Comparison of ENCODE assay signal across 17 cellular contexts in the genomic region with DNA sequence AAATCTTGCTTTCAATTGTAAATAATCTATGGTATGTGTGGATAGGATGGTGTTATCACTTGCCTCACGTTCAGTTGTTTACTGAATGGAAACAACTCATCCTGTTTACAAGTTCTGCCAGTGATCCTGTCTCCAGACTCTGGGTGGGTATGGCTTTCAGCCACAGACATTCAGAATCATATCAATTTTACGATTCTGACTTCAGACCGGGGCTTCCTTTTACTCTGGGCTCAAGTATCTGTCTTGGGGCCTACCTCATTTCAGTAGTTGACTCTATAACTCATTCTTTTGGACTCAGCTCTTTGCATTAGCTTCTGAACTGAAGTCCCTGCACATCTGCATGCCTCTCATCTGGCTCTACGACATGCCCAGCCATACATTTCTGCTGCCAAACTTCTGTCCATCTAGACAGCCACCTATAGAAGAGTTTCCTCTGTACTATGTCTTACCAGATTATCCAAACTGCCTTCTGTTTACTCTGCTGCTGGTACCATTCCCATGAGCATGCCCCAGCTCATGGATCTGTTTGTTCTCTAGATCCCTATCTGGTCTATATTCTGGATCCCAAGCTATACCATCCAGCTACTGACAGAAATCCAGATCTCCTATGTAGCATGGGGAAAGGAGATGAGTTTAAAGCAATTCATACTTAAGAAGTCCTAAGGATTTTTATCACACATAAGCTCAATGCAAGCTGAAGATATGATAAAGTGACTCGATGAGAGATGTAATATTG. TPM values are rescaled to one million over a fixed set of nuclear protein-coding genes. Genes with fewer than 3 reads are reported as not detected.
A peak's percentile ranks its signal among the peaks of the same experiment; 100 is the strongest.
DNase-seq lines count a peak whose midpoint lies in the region; ATAC-seq and TF ChIP-seq lines count a peak whose summit lies in the region.
"Had no signal": no experiment of that assay in that cellular context is flagged by ENCODE, and none has a peak within 500 bp of the region (broad histone marks: within the 10 kb centered on the region; RNA-seq: fewer than 3 reads in every experiment).

No MANE protein-coding gene starts in this region.

- peak; percentile 40 for DNase-seq in activated naive CD4-positive, alpha-beta T cell treated with anti-CD3 and anti-CD28 coated beads, Interleukin-2, amount 10 ng/mL, durations not matched to agents 7 days and 5 days
- no peak for DNase-seq in activated naive CD4-positive, alpha-beta T cell treated with anti-CD3 and anti-CD28 coated beads, Interleukin-2, amount 50 U/mL, for 16 hours
- no peak for DNase-seq in activated naive CD8-positive, alpha-beta T cell treated with anti-CD3 and anti-CD28 coated beads, Interleukin-2, amount 10 ng/mL, durations not matched to agents 7 days and 5 days
- no peak for DNase-seq in stimulated activated naive CD8-positive, alpha-beta T cell treated with anti-CD3 and anti-CD28 coated beads, Interleukin-15, Interleukin-2, amounts not matched to agents 100 U/mL and 50 U/mL, for 24 hours
- DNase-seq in osteocyte (ENCODE audit: extremely low spot score, unreplicated experiment) (no peak), esophagus squamous epithelium (lab: John Stamatoyannopoulos, UW) (no peak), osteoblast (ENCODE audit: insufficient read length, low spot score, missing footprints) (no peak)
- DNase-seq: foreskin fibroblast, lower lobe of right lung, MG63, NCI-H2029, NCI-H524 treated with DMSO at 0.1 percent for 48 hours, PC-3, right cardiac atrium had no signal

- peak overlapping the region; percentile 22 for H3K4me3 Mint-ChIP-seq in activated naive CD4-positive, alpha-beta T cell treated with anti-CD3 and anti-CD28 coated beads, Interleukin-2, amount 10 ng/mL, durations not matched to agents 7 days and 5 days
- H3K4me3 Mint-ChIP-seq in activated naive CD8-positive, alpha-beta T cell treated with anti-CD3 and anti-CD28 coated beads, Interleukin-2, amount 10 ng/mL, durations not matched to agents 7 days and 5 days, result peak overlapping the region; percentile 37
- H3K4me3 Mint-ChIP-seq in osteocyte (ENCODE audit: unreplicated experiment), result no peak overlapping the region
- H3K4me3 Mint-ChIP-seq: neural crest cell had no signal

- CTCF ChIA-PET in activated naive CD4-positive, alpha-beta T cell treated with anti-CD3 and anti-CD28 coated beads, Interleukin-2, amount 10 ng/mL, durations not matched to agents 7 days and 5 days (lab: Charles Lee), result interaction anchor here (1.2 to 1.3 kb wide), 2 partner anchors 35 to 75 kb away, joined by 4 read pairs; a partner anchor contains a TSS

- no peaks in the 10 kb centered on the region for H3K36me3 ChIP-seq in esophagus squamous epithelium
- H3K36me3 ChIP-seq in osteoblast (ENCODE audit: insufficient read depth, low read length), result no peaks in the 10 kb centered on the region
- H3K36me3 ChIP-seq: cardiac muscle cell, lower lobe of right lung, MG63 had no signal

- TF ChIP-seq CTCF in osteocyte (IDR thresholded peaks at IDR 0.05) (no peak), esophagus squamous epithelium (IDR thresholded peaks at IDR 0.05) (no peak), osteoblast (IDR thresholded peaks at IDR 0.05; ENCODE audit: extremely low read depth, low read depth, low read length) (no peak)

- H4K20me1 ChIP-seq in osteoblast (ENCODE audit: insufficient read depth, low read length), result peaks cover 12% of the 10 kb centered on the region

- no peak overlapping the region for H3K4me2 ChIP-seq in osteoblast (ENCODE audit: insufficient read depth, low read length)

- H3K9me3 ChIP-seq in esophagus squamous epithelium (no peaks in the 10 kb centered on the region), osteoblast (ENCODE audit: low read depth, low read length) (no peaks in the 10 kb centered on the region)
- H3K9me3 ChIP-seq: lower lobe of right lung, MG63 had no signal

- WGBS in esophagus squamous epithelium, 2 donors, result 64 to 69% methylated on average over 5 of the region's 5 CpGs

- intact Hi-C loops in esophagus squamous epithelium (cut with DNase I), result no loop called here

- H3K36me3 Mint-ChIP-seq in activated naive CD4-positive, alpha-beta T cell treated with anti-CD3 and anti-CD28 coated beads, Interleukin-2, amount 10 ng/mL, durations not matched to agents 7 days and 5 days, result peaks cover 52% of the 10 kb centered on the region
- peaks cover 17% of the 10 kb centered on the region for H3K36me3 Mint-ChIP-seq in activated naive CD8-positive, alpha-beta T cell treated with anti-CD3 and anti-CD28 coated beads, Interleukin-2, amount 10 ng/mL, durations not matched to agents 7 days and 5 days
- H3K36me3 Mint-ChIP-seq in osteocyte (ENCODE audit: unreplicated experiment), result peaks cover 4% of the 10 kb centered on the region

- POLR2A ChIA-PET in activated naive CD8-positive, alpha-beta T cell treated with anti-CD3 and anti-CD28 coated beads, Interleukin-2, amount 10 ng/mL, durations not matched to agents 7 days and 5 days (lab: Charles Lee), result interaction anchor here (0.9 kb wide), 1 partner anchor 12 kb away, joined by 3 read pairs; no protein-coding TSS in a partner anchor

- H3K27me3 Mint-ChIP-seq in activated naive CD4-positive, alpha-beta T cell treated with anti-CD3 and anti-CD28 coated beads, Interleukin-2, amount 10 ng/mL, durations not matched to agents 7 days and 5 days, result no peaks in the 10 kb centered on the region
- H3K27me3 Mint-ChIP-seq in activated naive CD8-positive, alpha-beta T cell treated with anti-CD3 and anti-CD28 coated beads, Interleukin-2, amount 10 ng/mL, durations not matched to agents 7 days and 5 days, result no peaks in the 10 kb centered on the region
- no peaks in the 10 kb centered on the region for H3K27me3 Mint-ChIP-seq in osteocyte (ENCODE audit: unreplicated experiment)

- H3K4me3 ChIP-seq in esophagus squamous epithelium (no peak overlapping the region), osteoblast (ENCODE audit: insufficient read depth, low read length) (no peak overlapping the region)
- H3K4me3 ChIP-seq: cardiac muscle cell, lower lobe of right lung, MG63 had no signal

- H3K79me2 ChIP-seq in osteoblast (ENCODE audit: insufficient read depth, low read length), result peaks cover 69% of the 10 kb centered on the region

- no peak overlapping the region for H2AFZ ChIP-seq in osteoblast (ENCODE audit: low read length)

- H3K27ac Mint-ChIP-seq in activated naive CD4-positive, alpha-beta T cell treated with anti-CD3 and anti-CD28 coated beads, Interleukin-2, amount 10 ng/mL, durations not matched to agents 7 days and 5 days, result peak overlapping the region; percentile 84
- H3K27ac Mint-ChIP-seq in activated naive CD8-positive, alpha-beta T cell treated with anti-CD3 and anti-CD28 coated beads, Interleukin-2, amount 10 ng/mL, durations not matched to agents 7 days and 5 days, result peak overlapping the region; percentile 91
- H3K27ac Mint-ChIP-seq in osteocyte (ENCODE audit: unreplicated experiment), result no peak overlapping the region

- ATAC-seq in HG03432 (IDR thresholded peaks at IDR 0.05; ENCODE audit: unreplicated experiment), result peak; percentile 27
- peak; percentile 17 for ATAC-seq in activated naive CD8-positive, alpha-beta T cell treated with anti-CD3 and anti-CD28 coated beads, Interleukin-2, amount 10 ng/mL, durations not matched to agents 7 days and 5 days (ENCODE audit: low read depth)
- peak; percentile 32 for ATAC-seq in stimulated activated naive CD8-positive, alpha-beta T cell treated with anti-CD3 and anti-CD28 coated beads, Interleukin-15, Interleukin-2, amounts not matched to agents 100 U/mL and 50 U/mL, for 24 hours
- ATAC-seq: lower lobe of right lung, PC-3, right cardiac atrium had no signal

- peaks cover 0 to 44% (median 13%) of the 10 kb centered on the region in 3 donors for H3K4me1 ChIP-seq in esophagus squamous epithelium
- peaks cover 31% of the 10 kb centered on the region for H3K4me1 ChIP-seq in osteoblast (ENCODE audit: insufficient read depth, low read length)

- no peaks in the 10 kb centered on the region for H3K27me3 ChIP-seq in esophagus squamous epithelium
- no peaks in the 10 kb centered on the region for H3K27me3 ChIP-seq in osteoblast (ENCODE audit: insufficient read depth, low read length)
- H3K27me3 ChIP-seq: cardiac muscle cell, MG63 had no signal

- no peak overlapping the region for H3K27ac ChIP-seq in esophagus squamous epithelium
- H3K27ac ChIP-seq in osteoblast (ENCODE audit: low read depth, low read length), result no peak overlapping the region
- H3K27ac ChIP-seq: cardiac muscle cell, lower lobe of right lung had no signal

- peaks cover 27% of the 10 kb centered on the region for H3K4me1 Mint-ChIP-seq in activated naive CD4-positive, alpha-beta T cell treated with anti-CD3 and anti-CD28 coated beads, Interleukin-2, amount 10 ng/mL, durations not matched to agents 7 days and 5 days
- peaks cover 49% of the 10 kb centered on the region for H3K4me1 Mint-ChIP-seq in activated naive CD8-positive, alpha-beta T cell treated with anti-CD3 and anti-CD28 coated beads, Interleukin-2, amount 10 ng/mL, durations not matched to agents 7 days and 5 days
- peaks cover 15% of the 10 kb centered on the region for H3K4me1 Mint-ChIP-seq in osteocyte (ENCODE audit: unreplicated experiment)

- no peak for TF ChIP-seq POLR2A in esophagus squamous epithelium (IDR thresholded peaks at IDR 0.05)

- H3K9me3 Mint-ChIP-seq in activated naive CD4-positive, alpha-beta T cell treated with anti-CD3 and anti-CD28 coated beads, Interleukin-2, amount 10 ng/mL, durations not matched to agents 7 days and 5 days, result no peaks in the 10 kb centered on the region
- H3K9me3 Mint-ChIP-seq in activated naive CD8-positive, alpha-beta T cell treated with anti-CD3 and anti-CD28 coated beads, Interleukin-2, amount 10 ng/mL, durations not matched to agents 7 days and 5 days, result no peaks in the 10 kb centered on the region
- no peaks in the 10 kb centered on the region for H3K9me3 Mint-ChIP-seq in osteocyte (ENCODE audit: unreplicated experiment)
- H3K9me3 Mint-ChIP-seq: neural crest cell had no signal

RNA-seq across cellular contexts. Expression of a gene that starts 34.3 kb away (rescaled TPM):
- total RNA-seq in activated naive CD8-positive, alpha-beta T cell treated with anti-CD3 and anti-CD28 coated beads, Interleukin-2, amount 10 ng/mL, durations not matched to agents 7 days and 5 days, result 100 to 1,000 TPM; 363 to 409 TPM
- 121 and 142 TPM in 2 replicates for total RNA-seq in osteocyte
- 10 to 100 TPM; 11.8 to 54.6 (median 21.4) TPM for total RNA-seq in esophagus squamous epithelium
- total RNA-seq in osteoblast, result 104 and 106 TPM in 2 replicates
